In genomic region chr1:182388392-182389134, GRCh38 we compare ENCODE assay signal across 9 cellular contexts. TPM values are rescaled to one million over a fixed set of nuclear protein-coding genes. Genes with fewer than 3 reads are reported as not detected.
A peak's percentile ranks its signal among the peaks of the same experiment; 100 is the strongest.
DNase-seq lines count a peak whose midpoint lies in the region; ATAC-seq and TF ChIP-seq lines count a peak whose summit lies in the region.
"Had no signal": no experiment of that assay in that cellular context is flagged by ENCODE, and none has a peak within 500 bp of the region (broad histone marks: within the 10 kb centered on the region; RNA-seq: fewer than 3 reads in every experiment).

No MANE protein-coding gene starts in this region.

- H3K27me3 ChIP-seq in iPS-18a (ENCODE audit: control insufficient read depth, insufficient read depth, low read length) (peaks cover 5% of the 10 kb centered on the region), gastrocnemius medialis (no peaks in the 10 kb centered on the region)

- no peaks in the 10 kb centered on the region for H3K27me3 Mint-ChIP-seq in activated B cell treated with CpG ODN at 0.5 μM for 24 hours

- H3K27ac Mint-ChIP-seq in activated B cell treated with CpG ODN at 0.5 μM for 24 hours, result no peak overlapping the region

- DNase-seq in GM12865 (ENCODE audit: low read depth), result no peak
- no peak for DNase-seq in activated B cell treated with CpG ODN at 0.5 μM for 24 hours
- no peak for DNase-seq in gastrocnemius medialis
- DNase-seq in amniotic stem cell (lab: John Stamatoyannopoulos, UW), result no peak
- DNase-seq in NCI-H2029 treated with DMSO at 0.1 percent for 48 hours (lab: John Stamatoyannopoulos, UW), result no peak
- DNase-seq in NCI-H1694 (lab: John Stamatoyannopoulos, UW), result no peak

- H3K36me3 Mint-ChIP-seq in activated B cell treated with CpG ODN at 0.5 μM for 24 hours (ENCODE audit: low read depth), result peaks cover 49% of the 10 kb centered on the region

- ATAC-seq in activated B cell treated with CpG ODN at 0.5 μM for 24 hours (ENCODE audit: low read depth), result no peak
- ATAC-seq in gastrocnemius medialis, result no peak
- ATAC-seq in GM19463 (IDR thresholded peaks at IDR 0.05; ENCODE audit: unreplicated experiment), result no peak

- H3K9me3 Mint-ChIP-seq in activated B cell treated with CpG ODN at 0.5 μM for 24 hours, result no peaks in the 10 kb centered on the region

- H3K4me1 ChIP-seq in iPS-18a (ENCODE audit: control insufficient read depth, low read depth, low read length) (peaks cover 12% of the 10 kb centered on the region), gastrocnemius medialis (peaks cover 31% of the 10 kb centered on the region in 2 donors)

- H3K27ac ChIP-seq in iPS-18a (ENCODE audit: low read length) (no peak overlapping the region), gastrocnemius medialis (peak overlapping the region; percentile 94 to 99 (median 97))

- H3K4me3 ChIP-seq in GM12865 (ENCODE audit: low read depth, low read length) (peak overlapping the region; percentile 78), iPS-18a (ENCODE audit: low read length) (peak overlapping the region; percentile 89), gastrocnemius medialis (peak overlapping the region; percentile 77 to 90 (median 82))

- POLR2A ChIA-PET in activated B cell treated with CpG ODN at 0.5 μM for 24 hours (lab: Charles Lee), result no interaction called here

- TF ChIP-seq CTCF in GM12865 (IDR thresholded peaks at IDR 0.05; ENCODE audit: insufficient read depth, low read depth, low read length, missing control alignments) (no peak), activated B cell treated with CpG ODN at 0.5 μM for 24 hours (IDR thresholded peaks at IDR 0.05) (no peak), gastrocnemius medialis (IDR thresholded peaks at IDR 0.05 in 4 of 5, conservative IDR thresholded peaks at IDR 0.05 in 1 of 5) (no peak)

- H3K4me1 Mint-ChIP-seq in activated B cell treated with CpG ODN at 0.5 μM for 24 hours, result peaks cover 26% of the 10 kb centered on the region

- CTCF ChIA-PET in activated B cell treated with CpG ODN at 0.5 μM for 24 hours (lab: Charles Lee), result interaction anchor here (1.0 to 1.4 kb wide), 2 partner anchors 8 to 245 kb away, joined by 5 read pairs; no protein-coding TSS in a partner anchor

- peak overlapping the region; percentile 24 for H3K4me3 Mint-ChIP-seq in activated B cell treated with CpG ODN at 0.5 μM for 24 hours

- intact Hi-C loops in activated B cell treated with CpG ODN at 0.5 μM for 24 hours (cut with micrococcal nuclease), result no loop called here
- intact Hi-C loops in gastrocnemius medialis (cut with DNase I; ENCODE audit: low total_unique reads), result no loop called here

- in situ Hi-C loops in gastrocnemius medialis (cut with MboI; ENCODE audit: low sequenced_read_pairs in 4 of 4), result no loop called here

- H3K9ac ChIP-seq in iPS-18a (ENCODE audit: low read length), result peak overlapping the region; percentile 95

- H3K9me3 ChIP-seq in iPS-18a (ENCODE audit: control insufficient read depth, low read depth, low read length) (no peaks in the 10 kb centered on the region), gastrocnemius medialis (no peaks in the 10 kb centered on the region)

- TF ChIP-seq POLR2A in gastrocnemius medialis (IDR thresholded peaks at IDR 0.05), result peak in 1 of 2 donors; percentile 15

- H3K36me3 ChIP-seq in iPS-18a (ENCODE audit: control insufficient read depth, low read depth, low read length) (peaks cover 59% of the 10 kb centered on the region), gastrocnemius medialis (peaks cover 31 to 78% of the 10 kb centered on the region in 2 donors)

RNA-seq across cellular contexts. Expression of gene GLUL, which starts 3.0 kb away (rescaled TPM):
- total RNA-seq in activated B cell treated with CpG ODN at 0.5 μM for 24 hours, result 36.8 and 37.8 TPM in 2 replicates
- over 10,000 TPM in 2 of 4 donors, 1,000 to 10,000 TPM in 2; 4,746 to 22,010 (median 11,052) TPM for total RNA-seq in gastrocnemius medialis

RNA-seq across cellular contexts. Expression of gene TEDDM1, which starts 11.9 kb away (rescaled TPM):
- total RNA-seq in activated B cell treated with CpG ODN at 0.5 μM for 24 hours (not detected in 2 replicates), gastrocnemius medialis (not detected)
- total RNA-seq: pulmonary artery endothelial cell had no signal

Comparison
In these comparisons a context has a peak if more than half of its experiments do, and no peak if none do; other contexts are left out.
1. RNA of gene GLUL, which starts 3.0 kb away (total RNA-seq): 4,746 to 22,010 TPM in gastrocnemius medialis; 36.8 to 37.8 TPM in activated B cell treated with CpG ODN at 0.5 μM for 24 hours; every median in the first group is over 100 times any median in the second.
2. Peak in every context shown above with its lines, with median percentiles within 50 percentile points of each other: H3K4me3 ChIP-seq.